ENCODE assay signal across 15 cellular contexts in genomic region chr7:139055674-139056073, GRCh38.
"Had no signal": no experiment of that assay in that cellular context is flagged by ENCODE, and none has a peak within 500 bp of the region (broad histone marks: within the 10 kb centered on the region; RNA-seq: fewer than 3 reads in every experiment).

No MANE protein-coding gene starts in this region.

- H3K27ac Mint-ChIP-seq: activated naive CD8-positive, alpha-beta T cell treated with anti-CD3 and anti-CD28 coated beads, Interleukin-2, amount 10 ng/mL, durations not matched to agents 7 days and 5 days; T-helper 2 cell treated with Interferon-gamma antibody and Interleukin-4, amounts not matched to agents 5 μg/mL and 100 μg/mL, for 36 hours had no signal

- H3K9me3 ChIP-seq: lower lobe of right lung, tibial nerve had no signal

- H3K9me3 Mint-ChIP-seq: activated naive CD8-positive, alpha-beta T cell treated with anti-CD3 and anti-CD28 coated beads, Interleukin-2, amount 10 ng/mL, durations not matched to agents 7 days and 5 days; T-helper 2 cell treated with Interferon-gamma antibody and Interleukin-4, amounts not matched to agents 5 μg/mL and 100 μg/mL, for 36 hours had no signal

- H3K27me3 ChIP-seq: dorsolateral prefrontal cortex, tibial nerve had no signal

- DNase-seq: activated CD4-positive, alpha-beta T cell treated with anti-CD3 and anti-CD28 coated beads for 1 hour; activated naive CD8-positive, alpha-beta T cell treated with anti-CD3 and anti-CD28 coated beads, Interleukin-2, amount 10 ng/mL, durations not matched to agents 7 days and 5 days; dorsolateral prefrontal cortex; left cardiac atrium; lower lobe of right lung; midbrain; nucleus accumbens; right cardiac atrium; SHP77 treated with DMSO at 0.1 percent for 48 hours had no signal

- H3K27ac ChIP-seq: dorsolateral prefrontal cortex, lower lobe of right lung, tibial nerve had no signal

- FAIRE-seq: astrocyte, endometrium had no signal

- ATAC-seq: esophagus mucosa, left cardiac atrium, lower lobe of right lung, right cardiac atrium had no signal

- H3K4me3 Mint-ChIP-seq: activated naive CD8-positive, alpha-beta T cell treated with anti-CD3 and anti-CD28 coated beads, Interleukin-2, amount 10 ng/mL, durations not matched to agents 7 days and 5 days; T-helper 2 cell treated with Interferon-gamma antibody and Interleukin-4, amounts not matched to agents 5 μg/mL and 100 μg/mL, for 36 hours had no signal

- H3K27me3 Mint-ChIP-seq: activated naive CD8-positive, alpha-beta T cell treated with anti-CD3 and anti-CD28 coated beads, Interleukin-2, amount 10 ng/mL, durations not matched to agents 7 days and 5 days had no signal

- H3K4me3 ChIP-seq: dorsolateral prefrontal cortex, lower lobe of right lung, smooth muscle cell, tibial nerve had no signal

- H3K4me1 ChIP-seq: tibial nerve had no signal
